ENCODE assay signal across 8 cellular contexts in genomic region chr6:166956444-166957086, GRCh38. TPM values are rescaled to one million over a fixed set of nuclear protein-coding genes. Genes with fewer than 3 reads are reported as not detected.
A peak's percentile ranks its signal among the peaks of the same experiment; 100 is the strongest.
DNase-seq lines count a peak whose midpoint lies in the region; ATAC-seq and TF ChIP-seq lines count a peak whose summit lies in the region.

TSS of gene RNASET2 (minus strand) at chr6:166956550. CDS start at chr6:166956182, 368 bp downstream.

- CTCF ChIA-PET in HEK293T (lab: Yijun Ruan, JAX): interaction anchor here (0.6 to 1.3 kb wide), 2 partner anchors 182 to 706 kb away, joined by 3 read pairs; no protein-coding TSS in a partner anchor

- ATAC-seq in SK-N-SH treated with all-trans-retinoic acid at 6 μM for 48 hours: peak; percentile 95
- ATAC-seq in omental fat pad (ENCODE audit: low FRiP score): peak; percentile 95

- H3K4me3 Mint-ChIP-seq in activated naive CD4-positive, alpha-beta T cell treated with anti-CD3 and anti-CD28 coated beads, Interleukin-2, amount 50 U/mL, for 24 hours: peak within 1 kb of the TSS; percentile 93

- peak within 1 kb of the TSS; percentile 69 for H3K27ac ChIP-seq in temporal lobe (ENCODE audit: low read depth, low read length)

- H3K36me3 Mint-ChIP-seq in activated naive CD4-positive, alpha-beta T cell treated with anti-CD3 and anti-CD28 coated beads, Interleukin-2, amount 50 U/mL, for 24 hours: peaks cover 1% of the 10 kb centered on the region

- TF ChIP-seq CTCF in omental fat pad (IDR thresholded peaks at IDR 0.05): no peak

- POLR2A ChIA-PET in HEK293T (lab: Yijun Ruan, JAX): interaction anchor here (1.1 to 1.3 kb wide), 2 partner anchors 42 to 518 kb away, joined by 3 to 4 read pairs; partner anchors contain the start of gene CEP43

- H3K27me3 Mint-ChIP-seq in activated naive CD4-positive, alpha-beta T cell treated with anti-CD3 and anti-CD28 coated beads, Interleukin-2, amount 50 U/mL, for 24 hours: no peaks in the 10 kb centered on the region

- H3K4me1 Mint-ChIP-seq in activated naive CD4-positive, alpha-beta T cell treated with anti-CD3 and anti-CD28 coated beads, Interleukin-2, amount 50 U/mL, for 24 hours: peaks cover 75% of the 10 kb centered on the region

- H3K27ac Mint-ChIP-seq in activated naive CD4-positive, alpha-beta T cell treated with anti-CD3 and anti-CD28 coated beads, Interleukin-2, amount 50 U/mL, for 24 hours: peak within 1 kb of the TSS; percentile 100

- DNase-seq in GM04503 (ENCODE audit: low read depth) (peak; percentile 45), HEK293T (ENCODE audit: extremely low spot score) (peak; percentile 98), MV-4-11 (lab: John Stamatoyannopoulos, UW) (peak; percentile 87), globus pallidus (ENCODE audit: low spot score) (peak; percentile 82), omental fat pad (ENCODE audit: low spot score) (peak; percentile 83)

- no peaks in the 10 kb centered on the region for H3K9me3 Mint-ChIP-seq in activated naive CD4-positive, alpha-beta T cell treated with anti-CD3 and anti-CD28 coated beads, Interleukin-2, amount 50 U/mL, for 24 hours

TF ChIP-seq in HEK293T, 16 proteins besides CTCF, POLR2A, EP300 and RAD21:
- TF ChIP-seq, protein P1, sequence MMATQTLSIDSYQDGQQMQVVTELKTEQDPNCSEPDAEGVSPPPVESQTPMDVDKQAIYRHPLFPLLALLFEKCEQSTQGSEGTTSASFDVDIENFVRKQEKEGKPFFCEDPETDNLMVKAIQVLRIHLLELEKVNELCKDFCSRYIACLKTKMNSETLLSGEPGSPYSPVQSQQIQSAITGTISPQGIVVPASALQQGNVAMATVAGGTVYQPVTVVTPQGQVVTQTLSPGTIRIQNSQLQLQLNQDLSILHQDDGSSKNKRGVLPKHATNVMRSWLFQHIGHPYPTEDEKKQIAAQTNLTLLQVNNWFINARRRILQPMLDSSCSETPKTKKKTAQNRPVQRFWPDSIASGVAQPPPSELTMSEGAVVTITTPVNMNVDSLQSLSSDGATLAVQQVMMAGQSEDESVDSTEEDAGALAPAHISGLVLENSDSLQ (IDR thresholded peaks at IDR 0.05): no peak
- TF ChIP-seq LEF1 (IDR thresholded peaks at IDR 0.05; ENCODE audit: borderline replicate concordance): no peak
- TF ChIP-seq SUZ12 (IDR thresholded peaks at IDR 0.05): no peak
- TF ChIP-seq HDGF (IDR thresholded peaks at IDR 0.05; ENCODE audit: borderline replicate concordance): no peak
- TF ChIP-seq ZNF384 (IDR thresholded peaks at IDR 0.05): no peak
- no peak for TF ChIP-seq FOXM1 (IDR thresholded peaks at IDR 0.05; ENCODE audit: borderline replicate concordance)
- no peak for TF ChIP-seq ARNT (IDR thresholded peaks at IDR 0.05)
- peak; percentile 24; the same call in 1 of the 2 replicates for TF ChIP-seq SP1 (IDR thresholded peaks at IDR 0.05)
- TF ChIP-seq FOXA1 (IDR thresholded peaks at IDR 0.05): no peak
- peak; percentile 79 for TF ChIP-seq L3MBTL2 (conservative IDR thresholded peaks at IDR 0.05)

TF ChIP-seq in SK-N-SH treated with all-trans-retinoic acid at 6 μM for 48 hours, 23 proteins besides CTCF, POLR2A, EP300 and RAD21:
- TF ChIP-seq PPARA (CRISPR knock-in tag; IDR thresholded peaks at IDR 0.05; ENCODE audit: borderline replicate concordance) (no peak), RARB (CRISPR knock-in tag; IDR thresholded peaks at IDR 0.05) (no peak), SNAI2 (CRISPR knock-in tag; IDR thresholded peaks at IDR 0.05) (no peak), CSDC2 (CRISPR knock-in tag; IDR thresholded peaks at IDR 0.05) (no peak), ZFP30 (CRISPR knock-in tag; IDR thresholded peaks at IDR 0.05) (no peak)
- TF ChIP-seq, protein P2, sequence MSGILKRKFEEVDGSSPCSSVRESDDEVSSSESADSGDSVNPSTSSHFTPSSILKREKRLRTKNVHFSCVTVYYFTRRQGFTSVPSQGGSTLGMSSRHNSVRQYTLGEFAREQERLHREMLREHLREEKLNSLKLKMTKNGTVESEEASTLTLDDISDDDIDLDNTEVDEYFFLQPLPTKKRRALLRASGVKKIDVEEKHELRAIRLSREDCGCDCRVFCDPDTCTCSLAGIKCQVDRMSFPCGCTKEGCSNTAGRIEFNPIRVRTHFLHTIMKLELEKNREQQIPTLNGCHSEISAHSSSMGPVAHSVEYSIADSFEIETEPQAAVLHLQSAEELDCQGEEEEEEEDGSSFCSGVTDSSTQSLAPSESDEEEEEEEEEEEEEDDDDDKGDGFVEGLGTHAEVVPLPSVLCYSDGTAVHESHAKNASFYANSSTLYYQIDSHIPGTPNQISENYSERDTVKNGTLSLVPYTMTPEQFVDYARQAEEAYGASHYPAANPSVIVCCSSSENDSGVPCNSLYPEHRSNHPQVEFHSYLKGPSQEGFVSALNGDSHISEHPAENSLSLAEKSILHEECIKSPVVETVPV (CRISPR knock-in tag; IDR thresholded peaks at IDR 0.05): no peak
TF ChIP-seq in SK-N-SH treated with all-trans-retinoic acid at 6 μM for 48 hours: peak in this region for 0.

RNA-seq across cellular contexts. Expression of gene RNASET2, which starts in this region (rescaled TPM):
- total RNA-seq in omental fat pad (100 to 1,000 TPM in 1 of 4 donors, 10 to 100 TPM in 3; 68.4 to 129 (median 84.4) TPM), temporal lobe (17.7 TPM)

Comparison
In these comparisons a context has a peak if more than half of its experiments do, and no peak if none do; other contexts are left out.
1. Peak in every context shown above with its lines: DNase-seq, ATAC-seq and H3K27ac ChIP-seq.
2. DNase-seq: peak in every context shown above with its lines; median percentile 98 in HEK293T; 87 in MV-4-11; 83 in omental fat pad; 82 in globus pallidus; 45 in GM04503.